In genomic region chr17:12959441-12959840, GRCh38 we compare ENCODE assay signal across 20 cellular contexts. TPM values are rescaled to one million over a fixed set of nuclear protein-coding genes. Genes with fewer than 3 reads are reported as not detected.
A peak's percentile ranks its signal among the peaks of the same experiment; 100 is the strongest.
DNase-seq lines count a peak whose midpoint lies in the region; FAIRE-seq and TF ChIP-seq lines count a peak whose summit lies in the region.
"Had no signal": no experiment of that assay in that cellular context is flagged by ENCODE, and none has a peak within 500 bp of the region (broad histone marks: within the 10 kb centered on the region; RNA-seq: fewer than 3 reads in every experiment).

No MANE protein-coding gene starts in this region.

- no peaks in the 10 kb centered on the region for H3K36me3 ChIP-seq in astrocyte (ENCODE audit: insufficient read depth, low read length)
- H3K36me3 ChIP-seq: prostate gland had no signal

- POLR2A ChIA-PET in activated CD4-positive, alpha-beta memory T cell treated with anti-CD3 and anti-CD28 coated beads for 36 hours (lab: Charles Lee), result no interaction called here

- no peaks in the 10 kb centered on the region for H3K9me3 ChIP-seq in astrocyte (ENCODE audit: insufficient read depth, low read depth, low read length)
- H3K9me3 ChIP-seq: prostate gland had no signal

- peak; percentile 26 for DNase-seq in ACHN
- DNase-seq in HCEC 1CT, result peak; percentile 15
- peak; percentile 74 for DNase-seq in astrocyte (ENCODE audit: low read depth)
- peak; percentile 6 for DNase-seq in fibroblast of villous mesenchyme (ENCODE audit: low read depth)
- no peak for DNase-seq in effector CD8-positive, alpha-beta T cell (lab: John Stamatoyannopoulos, UW)
- no peak for DNase-seq in NCI-H2196 (lab: John Stamatoyannopoulos, UW; ENCODE audit: unreplicated experiment)
- DNase-seq in activated CD4-positive, alpha-beta memory T cell treated with anti-CD3 and anti-CD28 coated beads for 36 hours, result no peak
- no peak for DNase-seq in NCI-H1417 treated with DMSO at 0.1 percent for 48 hours (lab: John Stamatoyannopoulos, UW)
- DNase-seq: activated T-cell treated with anti-CD3 and anti-CD28 coated beads, Interleukin-2, amount 50 U/mL, for 1 hour; cerebellar nuclear complex; endodermal cell; GF-D8; H9; MM.1S; NCI-H2029 treated with DMSO at 0.1 percent for 48 hours; NCI-H526 treated with DMSO at 0.1 percent for 48 hours had no signal

- no peak overlapping the region for H3K27ac ChIP-seq in astrocyte (ENCODE audit: low read depth, low read length)
- H3K27ac ChIP-seq: prostate gland had no signal

- H3K4me3 ChIP-seq in astrocyte (ENCODE audit: insufficient read depth, low read depth, low read length), result no peak overlapping the region
- H3K4me3 ChIP-seq in fibroblast of villous mesenchyme (ENCODE audit: low read depth, low read length), result no peak overlapping the region
- H3K4me3 ChIP-seq: prostate gland had no signal

- no peaks in the 10 kb centered on the region for H3K27me3 Mint-ChIP-seq in astrocyte (ENCODE audit: low read depth, unreplicated experiment)
- peaks cover 3% of the 10 kb centered on the region for H3K27me3 Mint-ChIP-seq in activated CD4-positive, alpha-beta memory T cell treated with anti-CD3 and anti-CD28 coated beads for 36 hours
- H3K27me3 Mint-ChIP-seq: memory B cell had no signal

- H3K79me2 ChIP-seq in astrocyte (ENCODE audit: insufficient read depth, low read length), result no peaks in the 10 kb centered on the region

- no peaks in the 10 kb centered on the region for H3K27me3 ChIP-seq in astrocyte (ENCODE audit: insufficient read depth, low read length)

- no peak overlapping the region for H3K27ac Mint-ChIP-seq in astrocyte (ENCODE audit: unreplicated experiment)
- no peak overlapping the region for H3K27ac Mint-ChIP-seq in activated CD4-positive, alpha-beta memory T cell treated with anti-CD3 and anti-CD28 coated beads for 36 hours
- H3K27ac Mint-ChIP-seq: endodermal cell; memory B cell; natural killer cell treated with Interleukin-12 subunit alpha and Interleukin-12 subunit beta and Interleukin-15 and Interleukin-18, amount 100 ng/mL, for 72 hours; stimulated activated naive CD8-positive, alpha-beta T cell treated with anti-CD3 and anti-CD28 coated beads, Interleukin-15, Interleukin-2, amounts not matched to agents 100 ng/mL and 50 ng/mL, for 24 hours had no signal

- in situ Hi-C loops in ACHN (cut with HindIII; ENCODE audit: low pct_ligation_motif_present, low pct_unique_long_range_greater_than_20kb, low sequenced_read_pairs), result no loop called here

- CTCF ChIA-PET in activated CD4-positive, alpha-beta memory T cell treated with anti-CD3 and anti-CD28 coated beads for 36 hours (lab: Charles Lee), result no interaction called here

- no peaks in the 10 kb centered on the region for H3K4me1 ChIP-seq in astrocyte (ENCODE audit: insufficient read depth, low read length)
- H3K4me1 ChIP-seq: prostate gland had no signal

- no peak for FAIRE-seq in astrocyte (lab: Jason Lieb, UNC)

- TF ChIP-seq CTCF in astrocyte (IDR thresholded peaks at IDR 0.05; ENCODE audit: insufficient read depth, low read depth, low read length), result no peak
- TF ChIP-seq CTCF in fibroblast of villous mesenchyme (IDR thresholded peaks at IDR 0.05; ENCODE audit: insufficient read depth, low read depth, low read length), result no peak

- no peaks in the 10 kb centered on the region for H3K4me1 Mint-ChIP-seq in astrocyte (ENCODE audit: low read depth, unreplicated experiment)
- H3K4me1 Mint-ChIP-seq in activated CD4-positive, alpha-beta memory T cell treated with anti-CD3 and anti-CD28 coated beads for 36 hours (ENCODE audit: low read depth), result no peaks in the 10 kb centered on the region
- H3K4me1 Mint-ChIP-seq: endodermal cell, H9, memory B cell had no signal

- peaks cover 8% of the 10 kb centered on the region for H3K36me3 Mint-ChIP-seq in astrocyte (ENCODE audit: low read depth, unreplicated experiment)
- no peaks in the 10 kb centered on the region for H3K36me3 Mint-ChIP-seq in activated CD4-positive, alpha-beta memory T cell treated with anti-CD3 and anti-CD28 coated beads for 36 hours
- H3K36me3 Mint-ChIP-seq: natural killer cell treated with Interleukin-12 subunit alpha and Interleukin-12 subunit beta and Interleukin-15 and Interleukin-18, amount 100 ng/mL, for 72 hours had no signal

- H3K4me2 ChIP-seq in astrocyte (ENCODE audit: low read length), result no peak overlapping the region

- peaks cover 7% of the 10 kb centered on the region for H3K9me3 Mint-ChIP-seq in astrocyte (ENCODE audit: unreplicated experiment)
- H3K9me3 Mint-ChIP-seq in activated CD4-positive, alpha-beta memory T cell treated with anti-CD3 and anti-CD28 coated beads for 36 hours, result peaks cover 12% of the 10 kb centered on the region
- H3K9me3 Mint-ChIP-seq: endodermal cell; H9; natural killer cell treated with Interleukin-12 subunit alpha and Interleukin-12 subunit beta and Interleukin-15 and Interleukin-18, amount 100 ng/mL, for 72 hours; stimulated activated naive CD8-positive, alpha-beta T cell treated with anti-CD3 and anti-CD28 coated beads, Interleukin-15, Interleukin-2, amounts not matched to agents 100 ng/mL and 50 ng/mL, for 24 hours had no signal

- H2AFZ ChIP-seq in astrocyte (ENCODE audit: low read depth, low read length), result no peak overlapping the region

- H4K20me1 ChIP-seq in astrocyte (ENCODE audit: insufficient read depth, low read length), result no peaks in the 10 kb centered on the region

- no peak overlapping the region for H3K9ac ChIP-seq in astrocyte (ENCODE audit: low read length)

- intact Hi-C loops in activated CD4-positive, alpha-beta memory T cell treated with anti-CD3 and anti-CD28 coated beads for 36 hours (cut with micrococcal nuclease), result no loop called here

- no peak overlapping the region for H3K4me3 Mint-ChIP-seq in astrocyte (ENCODE audit: unreplicated experiment)
- H3K4me3 Mint-ChIP-seq in activated CD4-positive, alpha-beta memory T cell treated with anti-CD3 and anti-CD28 coated beads for 36 hours, result no peak overlapping the region
- H3K4me3 Mint-ChIP-seq: endodermal cell; H9; memory B cell; natural killer cell treated with Interleukin-12 subunit alpha and Interleukin-12 subunit beta and Interleukin-15 and Interleukin-18, amount 100 ng/mL, for 72 hours; stimulated activated naive CD8-positive, alpha-beta T cell treated with anti-CD3 and anti-CD28 coated beads, Interleukin-15, Interleukin-2, amounts not matched to agents 100 ng/mL and 50 ng/mL, for 24 hours had no signal

RNA-seq across cellular contexts. Expression of gene ELAC2, which starts 58.4 kb away (rescaled TPM):
- total RNA-seq in astrocyte (61.2 and 63.2 TPM in 2 replicates), fibroblast of villous mesenchyme (51.5 and 63.9 TPM in 2 replicates)
- 10 to 100 TPM; 63.1 to 64.2 TPM for total RNA-seq in activated CD4-positive, alpha-beta memory T cell treated with anti-CD3 and anti-CD28 coated beads for 36 hours

Comparison
In these comparisons a context has a peak if more than half of its experiments do, and no peak if none do; other contexts are left out.
1. DNase-seq: peak in ACHN (single experiment), HCEC 1CT (single experiment), astrocyte (single experiment) and fibroblast of villous mesenchyme (single experiment); none in effector CD8-positive, alpha-beta T cell (single experiment), NCI-H2196 (single experiment), activated CD4-positive, alpha-beta memory T cell treated with anti-CD3 and anti-CD28 coated beads for 36 hours (single experiment) and NCI-H1417 treated with DMSO at 0.1 percent for 48 hours (single experiment).